8 cellular contexts compared by ENCODE assay signal in genomic region chr22:19962246-19962908, GRCh38. TPM values are rescaled to one million over a fixed set of nuclear protein-coding genes. Genes with fewer than 3 reads are reported as not detected.
DNase-seq lines count a peak whose midpoint lies in the region; ATAC-seq, FAIRE-seq and TF ChIP-seq lines count a peak whose summit lies in the region.

No MANE protein-coding gene starts in this region.

- peak; percentile 74 for DNase-seq in D721Med (ENCODE audit: insufficient read length, low spot score)
- DNase-seq in KBM-7: peak; percentile 50
- DNase-seq in SJSA1 (ENCODE audit: low read depth in 1 of 2, low spot score in 2 of 2): peak; percentile 33 to 78
- peak in 50 of 56 donors; percentile 26 to 91 (median 69) for DNase-seq in amygdala (lab: John Stamatoyannopoulos, UW)
- DNase-seq in right atrium auricular region (ENCODE audit: low spot score): no peak
- peak; percentile 66 for DNase-seq in retina

- no peak for FAIRE-seq in D721Med (lab: Jason Lieb, UNC)

- H3K4me3 ChIP-seq in SJSA1 (no peak overlapping the region), right atrium auricular region (no peak overlapping the region)

- peak; percentile 46 for TF ChIP-seq CTCF in D721Med (IDR thresholded peaks at IDR 0.05; ENCODE audit: insufficient read depth, missing control alignments)
- TF ChIP-seq CTCF in right atrium auricular region (IDR thresholded peaks at IDR 0.05): peak; percentile 24 to 63

- ATAC-seq in HG02973 (IDR thresholded peaks at IDR 0.05; ENCODE audit: unreplicated experiment): no peak
- ATAC-seq in GM18858 (IDR thresholded peaks at IDR 0.05; ENCODE audit: unreplicated experiment): no peak

- H3K4me1 ChIP-seq in SJSA1 (replicated peaks) (no peaks in the 10 kb centered on the region), right atrium auricular region (peaks cover 0 to 37% of the 10 kb centered on the region in 2 donors)

- in situ Hi-C loops in KBM-7 (cut with MboI; ENCODE audit: low pct_unique_long_range_greater_than_20kb, low sequenced_read_pairs): no loop called here

- H3K36me3 ChIP-seq in SJSA1 (peaks cover 62% of the 10 kb centered on the region), right atrium auricular region (peaks cover 19% of the 10 kb centered on the region)

- H3K9me3 ChIP-seq in SJSA1 (replicated peaks): no peaks in the 10 kb centered on the region
- H3K9me3 ChIP-seq in right atrium auricular region: no peaks in the 10 kb centered on the region

- H3K27me3 ChIP-seq in SJSA1 (replicated peaks) (no peaks in the 10 kb centered on the region), right atrium auricular region (no peaks in the 10 kb centered on the region)

- no peak overlapping the region for H3K27ac ChIP-seq in SJSA1
- no peak overlapping the region for H3K27ac ChIP-seq in right atrium auricular region

RNA-seq across cellular contexts. Expression of gene TXNRD2, which starts 20.8 kb away (rescaled TPM):
- total RNA-seq in SJSA1 (2014; rRNA removed; shearing (Covaris generic)): 25.5 and 42.5 TPM in 2 replicates
- total RNA-seq in right atrium auricular region: 10 to 100 TPM; 16.2 to 18.4 TPM

RNA-seq across cellular contexts. Expression of gene COMT, which starts 20.8 kb away (rescaled TPM):
- 288 and 492 TPM in 2 replicates for total RNA-seq in SJSA1 (2014; rRNA removed; shearing (Covaris generic))
- total RNA-seq in right atrium auricular region: 100 to 1,000 TPM; 142 to 195 TPM

RNA-seq across cellular contexts. Expression of gene ARVCF, which starts 54.2 kb away (rescaled TPM):
- 1.4 and 3.0 TPM in 2 replicates for total RNA-seq in SJSA1 (2014; rRNA removed; shearing (Covaris generic))
- 10 to 100 TPM; 16.7 to 35.8 TPM for total RNA-seq in right atrium auricular region

RNA-seq across cellular contexts. Expression of gene TANGO2, which starts 58.5 kb away (rescaled TPM):
- 19.6 and 36.9 TPM in 2 replicates for total RNA-seq in SJSA1 (2014; rRNA removed; shearing (Covaris generic))
- total RNA-seq in right atrium auricular region: 100 to 1,000 TPM in 1 of 2 donors, 10 to 100 TPM in 1; 95.2 to 101 TPM
